In genomic region chr9:37408933-37409710, GRCh38 we compare ENCODE assay signal across 8 cellular contexts. TPM values are rescaled to one million over a fixed set of nuclear protein-coding genes. Genes with fewer than 3 reads are reported as not detected.
DNase-seq lines count a peak whose midpoint lies in the region; ATAC-seq, FAIRE-seq and TF ChIP-seq lines count a peak whose summit lies in the region.

No MANE protein-coding gene starts in this region.

- no peaks in the 10 kb centered on the region for H3K9me3 ChIP-seq in tibial nerve

- no peak overlapping the region for H3K27ac ChIP-seq in caudate nucleus (ENCODE audit: low read depth, low read length)
- H3K27ac ChIP-seq in tibial nerve, result no peak overlapping the region
- H3K27ac ChIP-seq in RWPE1, result no peak overlapping the region

- H3K36me3 ChIP-seq in tibial nerve, result no peaks in the 10 kb centered on the region

- ATAC-seq in HG02763 (IDR thresholded peaks at IDR 0.05; ENCODE audit: unreplicated experiment) (peak; percentile 85), left colon (peak; percentile 32), left ventricle myocardium superior (no peak)

- TF ChIP-seq POLR2A in tibial nerve (IDR thresholded peaks at IDR 0.05), result no peak

- H3K4me3 ChIP-seq in tibial nerve, result no peak overlapping the region

- H3K27me3 ChIP-seq in tibial nerve, result no peaks in the 10 kb centered on the region

- intact Hi-C loops in left colon (cut with DNase I, micrococcal nuclease), result no loop called here
- intact Hi-C loops in left ventricle myocardium superior (cut with micrococcal nuclease), result no loop called here

- no peak for TF ChIP-seq CTCF in tibial nerve (IDR thresholded peaks at IDR 0.05)
- TF ChIP-seq CTCF in RWPE1 (conservative IDR thresholded peaks at IDR 0.05; ENCODE audit: low read depth), result no peak

- DNase-seq in GM18507 (ENCODE audit: extremely low spot score, insufficient read length, low read depth), result peak; percentile 78
- DNase-seq in T-helper 22 cell (ENCODE audit: low read depth), result peak; percentile 73
- peak; percentile 47 to 49 for DNase-seq in left colon
- no peak for DNase-seq in caudate nucleus (lab: John Stamatoyannopoulos, UW)
- DNase-seq in tibial nerve (ENCODE audit: low spot score in 2 of 2), result no peak
- DNase-seq in RWPE1 (ENCODE audit: low spot score), result no peak
- no peak for DNase-seq in left ventricle myocardium superior

- CTCF ChIA-PET in RWPE1 (lab: Yijun Ruan, JAX), result no interaction called here

- WGBS in tibial nerve, 2 donors, result 74 to 82% methylated on average over 21 to 22 of the region's 22 CpGs

- peak; percentile 100 for FAIRE-seq in GM18507 (lab: Jason Lieb, UNC)

- POLR2A ChIA-PET in RWPE1 (lab: Yijun Ruan, JAX; ENCODE audit: low non-redundant PET), result no interaction called here

- no peaks in the 10 kb centered on the region for H3K4me1 ChIP-seq in tibial nerve

- no peak for TF ChIP-seq EP300 in tibial nerve (IDR thresholded peaks at IDR 0.05)

RNA-seq across cellular contexts. Expression of gene GRHPR, which starts 13.4 kb away (rescaled TPM):
- 10 to 100 TPM; 70.4 to 78.4 TPM for total RNA-seq in left colon
- 100 to 1,000 TPM; 175 to 250 (median 200) TPM for total RNA-seq in tibial nerve
- 117 TPM for total RNA-seq in left ventricle myocardium superior

RNA-seq across cellular contexts. Expression of gene ZBTB5, which starts 56.1 kb away (rescaled TPM):
- 1 to 10 TPM; 8.7 to 10.0 TPM for total RNA-seq in left colon
- total RNA-seq in tibial nerve, result 10 to 100 TPM in 3 of 4 donors, 1 to 10 TPM in 1; 9.6 to 15.1 (median 13.5) TPM
- 5.2 TPM for total RNA-seq in left ventricle myocardium superior

Comparison
In these comparisons a context has a peak if more than half of its experiments do, and no peak if none do; other contexts are left out.
1. DNase-seq: peak in GM18507 (single experiment), T-helper 22 cell (single experiment) and left colon (2 of 2); none in caudate nucleus (0 of 61), tibial nerve (0 of 2), RWPE1 (single experiment) and left ventricle myocardium superior (single experiment).